8 cellular contexts compared by ENCODE assay signal in genomic region chr5:36150676-36151433, GRCh38. TPM values are rescaled to one million over a fixed set of nuclear protein-coding genes. Genes with fewer than 3 reads are reported as not detected.
DNase-seq lines count a peak whose midpoint lies in the region; ATAC-seq and TF ChIP-seq lines count a peak whose summit lies in the region.

No MANE protein-coding gene starts in this region.

- no peak for TF ChIP-seq CTCF in right atrium auricular region (IDR thresholded peaks at IDR 0.05)

- peaks cover 22% of the 10 kb centered on the region for H3K4me1 ChIP-seq in SJSA1 (replicated peaks)
- peaks cover 0 to 33% of the 10 kb centered on the region in 2 donors for H3K4me1 ChIP-seq in right atrium auricular region

- DNase-seq in COR-L47 (lab: John Stamatoyannopoulos, UW) (peak; percentile 67), LHCN-M2 (ENCODE audit: low read depth) (peak; percentile 54), SJSA1 (ENCODE audit: low read depth in 1 of 2, low spot score in 2 of 2) (peak in 1 of 2 experiments; percentile 33), amniotic stem cell (lab: John Stamatoyannopoulos, UW) (peak; percentile 11), right atrium auricular region (ENCODE audit: low spot score) (no peak), renal cortical epithelial cell (ENCODE audit: low read depth) (peak; percentile 30)

- H3K9me3 ChIP-seq in SJSA1 (replicated peaks) (no peaks in the 10 kb centered on the region), right atrium auricular region (no peaks in the 10 kb centered on the region)

- no peak overlapping the region for H3K27ac ChIP-seq in SJSA1
- peak overlapping the region; percentile 89 to 90 for H3K27ac ChIP-seq in right atrium auricular region

- peak overlapping the region; percentile 78 for H3K4me3 ChIP-seq in SJSA1
- H3K4me3 ChIP-seq in right atrium auricular region: peak overlapping the region; percentile 98 to 99

- H3K27me3 ChIP-seq in SJSA1 (replicated peaks) (no peaks in the 10 kb centered on the region), right atrium auricular region (no peaks in the 10 kb centered on the region)

- H3K36me3 ChIP-seq in SJSA1: peaks cover 41% of the 10 kb centered on the region
- H3K36me3 ChIP-seq in right atrium auricular region: no peaks in the 10 kb centered on the region

- ATAC-seq in GM21717 (IDR thresholded peaks at IDR 0.05; ENCODE audit: unreplicated experiment): peak; percentile 23
- no peak for ATAC-seq in GM18517 (IDR thresholded peaks at IDR 0.05; ENCODE audit: unreplicated experiment)

RNA-seq across cellular contexts. Expression of gene LMBRD2, which starts 0.8 kb away (rescaled TPM):
- total RNA-seq in LHCN-M2 (2014; rRNA removed): 14.7 and 15.9 TPM in 2 replicates
- polyA plus RNA-seq in LHCN-M2 (2012): 2.8 TPM
- 15.3 and 21.1 TPM in 2 replicates for total RNA-seq in SJSA1 (2014; rRNA removed; shearing (Covaris generic))
- total RNA-seq in right atrium auricular region: 10 to 100 TPM; 10.5 to 19.9 TPM
- total RNA-seq in renal cortical epithelial cell: 18.7 and 19.3 TPM in 2 replicates

RNA-seq across cellular contexts. Expression of gene SKP2, which starts 1.1 kb away (rescaled TPM):
- 62.6 and 88.0 TPM in 2 replicates for total RNA-seq in LHCN-M2 (2014; rRNA removed)
- polyA plus RNA-seq in LHCN-M2 (2012): 30.9 TPM
- total RNA-seq in SJSA1 (2014; rRNA removed; shearing (Covaris generic)): 51.7 and 73.5 TPM in 2 replicates
- 1 to 10 TPM; 3.7 to 5.0 TPM for total RNA-seq in right atrium auricular region
- total RNA-seq in renal cortical epithelial cell: 15.1 and 22.7 TPM in 2 replicates
